ENCODE assay signal across 8 cellular contexts in genomic region chr19:8505680-8506401, GRCh38. TPM values are rescaled to one million over a fixed set of nuclear protein-coding genes. Genes with fewer than 3 reads are reported as not detected.
DNase-seq lines count a peak whose midpoint lies in the region; ATAC-seq, FAIRE-seq and TF ChIP-seq lines count a peak whose summit lies in the region.

No MANE protein-coding gene starts in this region.

- peak; percentile 86 for DNase-seq in GM12892 (ENCODE audit: insufficient read length)
- DNase-seq in activated gamma-delta T cell treated with anti-CD3 and anti-CD28 coated beads, Interleukin-2, amount 50 U/mL, for 16 hours (ENCODE audit: low read depth) = peak; percentile 41
- peak; percentile 51 for DNase-seq in foreskin melanocyte
- DNase-seq in stromal cell of bone marrow (ENCODE audit: low read depth) = peak; percentile 28

- FAIRE-seq in GM12892 (lab: Jason Lieb, UNC) = peak; percentile 82

- H3K36me3 Mint-ChIP-seq in IgD-negative memory B cell = peaks cover 5% of the 10 kb centered on the region

- peak overlapping the region; percentile 45 for H3K4me3 ChIP-seq in neuron (ENCODE audit: low read length)

- ATAC-seq in GM18517 (IDR thresholded peaks at IDR 0.05; ENCODE audit: unreplicated experiment) = no peak

- peaks cover 4% of the 10 kb centered on the region for H3K36me3 ChIP-seq in neuron (ENCODE audit: insufficient read depth, low read length)

- H3K27me3 Mint-ChIP-seq in IgD-negative memory B cell = peaks cover 3% of the 10 kb centered on the region

- peak overlapping the region; percentile 27 to 92 (median 91) for H3K27ac Mint-ChIP-seq in IgD-negative memory B cell

- H3K9me3 Mint-ChIP-seq in IgD-negative memory B cell = no peaks in the 10 kb centered on the region

- peak overlapping the region; percentile 79 for H2AFZ ChIP-seq in neuron (ENCODE audit: low read depth, low read length)

- H3K9me3 ChIP-seq in neuron (ENCODE audit: low read length) = no peaks in the 10 kb centered on the region

- peaks cover 0 to 5% (median 3%) of the 10 kb centered on the region in 3 donors for H3K4me1 Mint-ChIP-seq in IgD-negative memory B cell

- peak overlapping the region; percentile 90 to 98 (median 94) for H3K4me3 Mint-ChIP-seq in IgD-negative memory B cell

- H3K4me1 ChIP-seq in neuron (ENCODE audit: insufficient read depth, low read length) = peaks cover 7% of the 10 kb centered on the region

- no peaks in the 10 kb centered on the region for H3K27me3 ChIP-seq in neuron (ENCODE audit: insufficient read depth, low read length)

- TF ChIP-seq POLR2A in GM12892 (IDR thresholded peaks at IDR 0.05; ENCODE audit: low read depth, low read length) = peak; percentile 56; the same call in 1 of the 2 replicates
- peak; percentile 56 for TF ChIP-seq POLR2A in Raji (IDR thresholded peaks at IDR 0.05; ENCODE audit: insufficient read depth, low read depth, low read length)

RNA-seq across cellular contexts. Expression of gene PRAM1, which starts 3.4 kb away (rescaled TPM):
- 0.15 TPM for polyA plus RNA-seq in GM12892 (2012; ENCODE audit: missing spikeins)
- not detected for polyA plus RNA-seq in IgD-negative memory B cell

RNA-seq across cellular contexts. Expression of gene ZNF414, which starts 8.1 kb away (rescaled TPM):
- polyA plus RNA-seq in GM12892 (2012; ENCODE audit: missing spikeins) = 2.7 TPM
- polyA plus RNA-seq in IgD-negative memory B cell = 22.2 TPM

Comparison
In these comparisons a context has a peak if more than half of its experiments do, and no peak if none do; other contexts are left out.
1. DNase-seq: peak in every context shown above with its lines; median percentile 86 in GM12892; 51 in foreskin melanocyte; 41 in activated gamma-delta T cell treated with anti-CD3 and anti-CD28 coated beads, Interleukin-2, amount 50 U/mL, for 16 hours; 28 in stromal cell of bone marrow.